Comparison of ENCODE assay signal across 8 cellular contexts in the genomic region with DNA sequence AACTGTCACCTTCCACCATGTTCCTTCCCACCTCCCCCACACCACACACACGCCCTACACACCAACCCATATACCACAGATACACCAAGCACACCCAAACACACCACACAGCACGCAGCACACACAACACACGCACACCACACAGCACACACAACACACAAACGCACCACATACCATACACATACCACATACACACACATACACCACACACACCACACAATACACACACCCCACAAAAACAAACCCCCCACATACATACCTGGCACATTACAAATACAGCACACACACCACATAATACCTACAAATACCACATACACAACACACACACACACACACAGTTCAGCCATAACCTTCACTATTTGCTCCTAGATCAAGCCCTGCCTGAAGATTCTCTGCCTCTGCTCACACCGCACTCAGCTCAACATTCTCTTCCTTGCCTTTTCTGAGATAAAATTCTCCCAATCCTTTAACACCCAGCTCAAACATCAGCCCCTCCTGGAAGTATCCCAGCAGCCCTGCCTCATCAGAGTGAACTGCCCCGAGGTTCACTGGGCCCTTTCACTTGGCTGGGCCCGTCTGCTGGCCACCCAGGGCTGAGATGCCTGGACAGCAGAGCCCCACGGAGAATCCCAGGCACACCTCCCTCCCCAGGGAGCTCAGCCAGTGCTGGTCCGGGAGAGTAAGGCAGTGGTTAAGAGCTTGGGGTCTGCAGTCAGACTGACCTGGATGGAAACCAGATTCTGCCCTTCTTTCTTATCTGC. TPM values are rescaled to one million over a fixed set of nuclear protein-coding genes. Genes with fewer than 3 reads are reported as not detected.
DNase-seq lines count a peak whose midpoint lies in the region; ATAC-seq, FAIRE-seq and TF ChIP-seq lines count a peak whose summit lies in the region.

No MANE protein-coding gene starts in this region.

- CTCF ChIA-PET in activated naive CD4-positive, alpha-beta T cell treated with anti-CD3 and anti-CD28 coated beads, Interleukin-2, amount 10 ng/mL, durations not matched to agents 7 days and 5 days (lab: Charles Lee) = interaction anchor here (1.2 kb wide), 3 partner anchors 12 to 96 kb away, joined by 3 read pairs; no protein-coding TSS in a partner anchor
- CTCF ChIA-PET in activated naive CD4-positive, alpha-beta T cell treated with anti-CD3 and anti-CD28 coated beads for 36 hours (lab: Charles Lee) = interaction anchor here (0.9 to 1.3 kb wide), 2 partner anchors 95 to 96 kb away, joined by 3 to 4 read pairs; no protein-coding TSS in a partner anchor
- CTCF ChIA-PET in Calu3 (lab: Charles Lee) = interaction anchor here (0.6 kb wide), 2 partner anchors 9 to 130 kb away, joined by 3 to 5 read pairs; no protein-coding TSS in a partner anchor

- H3K27ac Mint-ChIP-seq in activated naive CD4-positive, alpha-beta T cell treated with anti-CD3 and anti-CD28 coated beads, Interleukin-2, amount 10 ng/mL, durations not matched to agents 7 days and 5 days = peak overlapping the region; percentile 16
- H3K27ac Mint-ChIP-seq in activated naive CD4-positive, alpha-beta T cell treated with anti-CD3 and anti-CD28 coated beads for 36 hours = no peak overlapping the region
- H3K27ac Mint-ChIP-seq in central memory CD8-positive, alpha-beta T cell (ENCODE audit: low read depth) = peak overlapping the region; percentile 15
- no peak overlapping the region for H3K27ac Mint-ChIP-seq in Calu3 (ENCODE audit: unreplicated experiment)

- TF ChIP-seq CTCF in vagina (IDR thresholded peaks at IDR 0.05) (no peak), Calu3 (IDR thresholded peaks at IDR 0.05; ENCODE audit: unreplicated experiment) (no peak), dorsolateral prefrontal cortex (IDR thresholded peaks at IDR 0.05 in 54 of 56, conservative IDR thresholded peaks at IDR 0.05 in 2 of 56; ENCODE audit: low read depth in 1 of 56, partially characterized antibody in 56 of 56) (no peak)

- H3K36me3 ChIP-seq in muscle layer of colon (ENCODE audit: insufficient read depth, low read length) (peaks cover 7% of the 10 kb centered on the region), vagina (peaks cover 0 to 3% of the 10 kb centered on the region in 2 donors)

- FAIRE-seq in H54 (lab: Jason Lieb, UNC) = no peak

- peak overlapping the region; percentile 20 for H3K27ac ChIP-seq in muscle layer of colon (ENCODE audit: low read depth, low read length)
- peak overlapping the region; percentile 68 for H3K27ac ChIP-seq in vagina
- peak overlapping the region in 21 of 59 donors; percentile 14 to 80 (median 46) for H3K27ac ChIP-seq in dorsolateral prefrontal cortex

- peaks cover 59% of the 10 kb centered on the region for H3K36me3 Mint-ChIP-seq in activated naive CD4-positive, alpha-beta T cell treated with anti-CD3 and anti-CD28 coated beads, Interleukin-2, amount 10 ng/mL, durations not matched to agents 7 days and 5 days
- peaks cover 24% of the 10 kb centered on the region for H3K36me3 Mint-ChIP-seq in activated naive CD4-positive, alpha-beta T cell treated with anti-CD3 and anti-CD28 coated beads for 36 hours (ENCODE audit: low read depth)
- peaks cover 76% of the 10 kb centered on the region for H3K36me3 Mint-ChIP-seq in central memory CD8-positive, alpha-beta T cell (ENCODE audit: insufficient read depth)
- H3K36me3 Mint-ChIP-seq in Calu3 (ENCODE audit: insufficient read depth, unreplicated experiment) = no peaks in the 10 kb centered on the region

- peaks cover 2% of the 10 kb centered on the region for H3K4me1 Mint-ChIP-seq in activated naive CD4-positive, alpha-beta T cell treated with anti-CD3 and anti-CD28 coated beads, Interleukin-2, amount 10 ng/mL, durations not matched to agents 7 days and 5 days
- peaks cover 3% of the 10 kb centered on the region for H3K4me1 Mint-ChIP-seq in activated naive CD4-positive, alpha-beta T cell treated with anti-CD3 and anti-CD28 coated beads for 36 hours (ENCODE audit: low read depth)
- H3K4me1 Mint-ChIP-seq in central memory CD8-positive, alpha-beta T cell = peaks cover 15% of the 10 kb centered on the region
- H3K4me1 Mint-ChIP-seq in Calu3 (ENCODE audit: low read depth, unreplicated experiment) = peaks cover 13% of the 10 kb centered on the region

- H3K4me1 ChIP-seq in muscle layer of colon (ENCODE audit: insufficient read depth, low read length) = peaks cover 11% of the 10 kb centered on the region
- H3K4me1 ChIP-seq in vagina = peaks cover 11% of the 10 kb centered on the region

- no peak overlapping the region for H3K9ac ChIP-seq in muscle layer of colon (ENCODE audit: low read length)

- ATAC-seq in central memory CD8-positive, alpha-beta T cell (replicated peaks; ENCODE audit: extremely low read depth, poor library complexity, severe bottlenecking) = no peak

- no peaks in the 10 kb centered on the region for H3K9me3 Mint-ChIP-seq in activated naive CD4-positive, alpha-beta T cell treated with anti-CD3 and anti-CD28 coated beads, Interleukin-2, amount 10 ng/mL, durations not matched to agents 7 days and 5 days
- no peaks in the 10 kb centered on the region for H3K9me3 Mint-ChIP-seq in activated naive CD4-positive, alpha-beta T cell treated with anti-CD3 and anti-CD28 coated beads for 36 hours
- H3K9me3 Mint-ChIP-seq in central memory CD8-positive, alpha-beta T cell = no peaks in the 10 kb centered on the region
- H3K9me3 Mint-ChIP-seq in Calu3 (ENCODE audit: low read depth, unreplicated experiment) = no peaks in the 10 kb centered on the region

- TF ChIP-seq POLR2A in vagina (IDR thresholded peaks at IDR 0.05) = no peak
- no peak for TF ChIP-seq POLR2A in H54 (IDR thresholded peaks at IDR 0.05; ENCODE audit: low read depth, low read length)

- H3K9me3 ChIP-seq in muscle layer of colon (ENCODE audit: low read length) = no peaks in the 10 kb centered on the region
- H3K9me3 ChIP-seq in vagina = no peaks in the 10 kb centered on the region

- intact Hi-C loops in activated naive CD4-positive, alpha-beta T cell treated with anti-CD3 and anti-CD28 coated beads for 36 hours (cut with micrococcal nuclease) = no loop called here
- intact Hi-C loops in vagina (cut with DNase I) = no loop called here
- intact Hi-C loops in Calu3 (cut with micrococcal nuclease; ENCODE audit: unreplicated experiment) = no loop called here
- intact Hi-C loops in dorsolateral prefrontal cortex (cut with DNase I) = no loop called here

- H3K27me3 Mint-ChIP-seq in activated naive CD4-positive, alpha-beta T cell treated with anti-CD3 and anti-CD28 coated beads, Interleukin-2, amount 10 ng/mL, durations not matched to agents 7 days and 5 days = no peaks in the 10 kb centered on the region
- H3K27me3 Mint-ChIP-seq in activated naive CD4-positive, alpha-beta T cell treated with anti-CD3 and anti-CD28 coated beads for 36 hours (ENCODE audit: low read depth) = no peaks in the 10 kb centered on the region
- H3K27me3 Mint-ChIP-seq in central memory CD8-positive, alpha-beta T cell = no peaks in the 10 kb centered on the region
- no peaks in the 10 kb centered on the region for H3K27me3 Mint-ChIP-seq in Calu3 (ENCODE audit: unreplicated experiment)

- no TSS peak for BruUV-seq in Calu3 (replicated peaks; lab: Mats Ljungman, UMichigan)

- H3K4me3 Mint-ChIP-seq in activated naive CD4-positive, alpha-beta T cell treated with anti-CD3 and anti-CD28 coated beads, Interleukin-2, amount 10 ng/mL, durations not matched to agents 7 days and 5 days = no peak overlapping the region
- H3K4me3 Mint-ChIP-seq in activated naive CD4-positive, alpha-beta T cell treated with anti-CD3 and anti-CD28 coated beads for 36 hours = no peak overlapping the region
- no peak overlapping the region for H3K4me3 Mint-ChIP-seq in central memory CD8-positive, alpha-beta T cell
- H3K4me3 Mint-ChIP-seq in Calu3 (ENCODE audit: low read depth, unreplicated experiment) = no peak overlapping the region

- no peak for DNase-seq in activated naive CD4-positive, alpha-beta T cell treated with anti-CD3 and anti-CD28 coated beads, Interleukin-2, amount 10 ng/mL, durations not matched to agents 7 days and 5 days
- DNase-seq in activated naive CD4-positive, alpha-beta T cell treated with anti-CD3 and anti-CD28 coated beads for 36 hours = no peak
- no peak for DNase-seq in central memory CD8-positive, alpha-beta T cell (ENCODE audit: low spot score in 2 of 2)
- DNase-seq in vagina (ENCODE audit: extremely low spot score in 2 of 2) (no peak), H54 (ENCODE audit: insufficient read length, low spot score) (no peak), Calu3 (no peak), dorsolateral prefrontal cortex (no peak)

- H3K27me3 ChIP-seq in muscle layer of colon (ENCODE audit: control insufficient read depth in 1 of 2, insufficient read depth in 2 of 2, low read length in 2 of 2) (no peaks in the 10 kb centered on the region), vagina (no peaks in the 10 kb centered on the region), dorsolateral prefrontal cortex (no peaks in the 10 kb centered on the region)

- no peak overlapping the region for H3K4me3 ChIP-seq in muscle layer of colon (ENCODE audit: low read depth in 1 of 2, low read length in 2 of 2)
- H3K4me3 ChIP-seq in vagina = no peak overlapping the region
- no peak overlapping the region for H3K4me3 ChIP-seq in dorsolateral prefrontal cortex

RNA-seq across cellular contexts. Expression of gene CPNE2, which starts 31.9 kb away (rescaled TPM):
- total RNA-seq in activated naive CD4-positive, alpha-beta T cell treated with anti-CD3 and anti-CD28 coated beads for 36 hours = 1 to 10 TPM; 5.1 TPM
- 40.3 TPM for total RNA-seq in vagina
- total RNA-seq in Calu3 (2022) = 12.9 and 14.5 TPM in 2 replicates
- total RNA-seq in dorsolateral prefrontal cortex = 100 to 1,000 TPM in 2 of 120 experiments, 10 to 100 TPM in 118; 18.1 to 151 (median 44.9) TPM

Comparison
In these comparisons a context has a peak if more than half of its experiments do, and no peak if none do; other contexts are left out.
1. H3K27ac Mint-ChIP-seq: peak in activated naive CD4-positive, alpha-beta T cell treated with anti-CD3 and anti-CD28 coated beads, Interleukin-2, amount 10 ng/mL, durations not matched to agents 7 days and 5 days (single experiment) and central memory CD8-positive, alpha-beta T cell (single experiment); none in activated naive CD4-positive, alpha-beta T cell treated with anti-CD3 and anti-CD28 coated beads for 36 hours (single experiment) and Calu3 (single experiment).